In genomic region chr10:79273603-79274002, GRCh38 we compare ENCODE assay signal across 13 cellular contexts.
DNase-seq lines count a peak whose midpoint lies in the region; ATAC-seq and TF ChIP-seq lines count a peak whose summit lies in the region.
"Had no signal": no experiment of that assay in that cellular context is flagged by ENCODE, and none has a peak within 500 bp of the region (broad histone marks: within the 10 kb centered on the region; RNA-seq: fewer than 3 reads in every experiment).

No MANE protein-coding gene starts in this region.

- no peaks in the 10 kb centered on the region for H3K27me3 ChIP-seq in adrenal gland
- H3K27me3 ChIP-seq in ovary, result no peaks in the 10 kb centered on the region

- H3K27ac ChIP-seq in adrenal gland (peak overlapping the region; percentile 40 to 91 (median 89)), ovary (peak overlapping the region in 1 of 2 donors; percentile 51)

- ATAC-seq in GM21717 (IDR thresholded peaks at IDR 0.05; ENCODE audit: unreplicated experiment), result no peak
- ATAC-seq: stimulated activated naive B cell treated with anti-CD40 and anti-IgM and Interleukin-4, amounts not matched to agents 10 μg/mL and 1 μg/mL and 100 μg/mL, for 72 hours had no signal

- no peak for TF ChIP-seq CTCF in adrenal gland (IDR thresholded peaks at IDR 0.05)
- no peak for TF ChIP-seq CTCF in fibroblast of the aortic adventitia (IDR thresholded peaks at IDR 0.05; ENCODE audit: insufficient read depth, low read length)
- no peak for TF ChIP-seq CTCF in ovary (IDR thresholded peaks at IDR 0.05)
- TF ChIP-seq CTCF in type B pancreatic cell (conservative IDR thresholded peaks at IDR 0.05), result no peak

- H3K4me1 ChIP-seq in adrenal gland (replicated peaks in 1 of 2) (peaks cover 24 to 74% of the 10 kb centered on the region in 2 donors), ovary (ENCODE audit: insufficient read depth) (peaks cover 14% of the 10 kb centered on the region)

- peak overlapping the region; percentile 76 for H3K27ac Mint-ChIP-seq in type B pancreatic cell

- H3K9me3 ChIP-seq in adrenal gland (replicated peaks in 1 of 3) (no peaks in the 10 kb centered on the region), ovary (no peaks in the 10 kb centered on the region)

- H3K4me3 ChIP-seq in adrenal gland (no peak overlapping the region), fibroblast of the aortic adventitia (ENCODE audit: low read depth, low read length) (no peak overlapping the region), ovary (no peak overlapping the region)

- no peak overlapping the region for H3K4me3 Mint-ChIP-seq in type B pancreatic cell
- H3K4me3 Mint-ChIP-seq: CD8-positive, alpha-beta memory T cell; stimulated activated naive B cell treated with anti-CD40 and anti-IgM and Interleukin-4, amounts not matched to agents 10 μg/mL and 1 μg/mL and 100 μg/mL, for 72 hours had no signal

- H3K4me1 Mint-ChIP-seq in type B pancreatic cell (ENCODE audit: unreplicated experiment), result peaks cover 41% of the 10 kb centered on the region

- WGBS in adrenal gland, 4 donors, result 48 to 63% (median 49%) methylated on average over 6 to 10 of the region's 10 CpGs
- 58 to 59% (median 58%) methylated on average over 9 to 10 of the region's 10 CpGs for WGBS in ovary, 3 donors

- TF ChIP-seq POLR2A in adrenal gland (IDR thresholded peaks at IDR 0.05), result no peak
- no peak for TF ChIP-seq POLR2A in ovary (IDR thresholded peaks at IDR 0.05)

- TF ChIP-seq EP300 in ovary (IDR thresholded peaks at IDR 0.05), result no peak

- H3K36me3 Mint-ChIP-seq in type B pancreatic cell, result peaks cover 21% of the 10 kb centered on the region

- DNase-seq in adrenal gland (peak in 2 of 7 donors; percentile 45 to 47), fibroblast of the aortic adventitia (ENCODE audit: low read depth) (peak; percentile 34), ovary (peak in 4 of 5 donors; percentile 52 to 59 (median 55)), type B pancreatic cell (ENCODE audit: extremely low spot score, unreplicated experiment) (no peak), cortex of kidney (lab: John Stamatoyannopoulos, UW) (no peak), H4 (ENCODE audit: low spot score) (no peak)
- DNase-seq: activated CD8-positive, alpha-beta memory T cell treated with anti-CD3 and anti-CD28 coated beads for 24 hours; activated naive CD4-positive, alpha-beta T cell treated with anti-CD3 and anti-CD28 coated beads, Interleukin-2, amount 50 U/mL, for 16 hours; CD8-positive, alpha-beta memory T cell; MM.1S; stimulated activated CD4-positive, alpha-beta T cell treated with anti-CD3 and anti-CD28 coated beads, Interleukin-2, amount 100 ng/mL, for 48 hours; stimulated activated naive B cell treated with anti-CD40 and anti-IgM and Interleukin-4, amounts not matched to agents 10 μg/mL and 1 μg/mL and 100 μg/mL, for 72 hours had no signal

- no peaks in the 10 kb centered on the region for H3K27me3 Mint-ChIP-seq in type B pancreatic cell
- H3K27me3 Mint-ChIP-seq: CD8-positive, alpha-beta memory T cell; stimulated activated naive B cell treated with anti-CD40 and anti-IgM and Interleukin-4, amounts not matched to agents 10 μg/mL and 1 μg/mL and 100 μg/mL, for 72 hours had no signal

- intact Hi-C loops in adrenal gland (cut with DNase I), result no loop called here
- intact Hi-C loops in ovary (cut with DNase I), result no loop called here

- H3K9me3 Mint-ChIP-seq in type B pancreatic cell, result no peaks in the 10 kb centered on the region
- H3K9me3 Mint-ChIP-seq: CD8-positive, alpha-beta memory T cell; stimulated activated naive B cell treated with anti-CD40 and anti-IgM and Interleukin-4, amounts not matched to agents 10 μg/mL and 1 μg/mL and 100 μg/mL, for 72 hours had no signal

- H3K36me3 ChIP-seq in adrenal gland (replicated peaks in 1 of 2), result peaks cover 0 to 15% of the 10 kb centered on the region in 2 donors
- H3K36me3 ChIP-seq in ovary, result no peaks in the 10 kb centered on the region

Comparison
In these comparisons a context has a peak if more than half of its experiments do, and no peak if none do; other contexts are left out.
1. DNase-seq: peak in fibroblast of the aortic adventitia (single experiment) and ovary (4 of 5); none in type B pancreatic cell (single experiment), cortex of kidney (single experiment) and H4 (single experiment).